8 cellular contexts compared by ENCODE assay signal in the genomic region with DNA sequence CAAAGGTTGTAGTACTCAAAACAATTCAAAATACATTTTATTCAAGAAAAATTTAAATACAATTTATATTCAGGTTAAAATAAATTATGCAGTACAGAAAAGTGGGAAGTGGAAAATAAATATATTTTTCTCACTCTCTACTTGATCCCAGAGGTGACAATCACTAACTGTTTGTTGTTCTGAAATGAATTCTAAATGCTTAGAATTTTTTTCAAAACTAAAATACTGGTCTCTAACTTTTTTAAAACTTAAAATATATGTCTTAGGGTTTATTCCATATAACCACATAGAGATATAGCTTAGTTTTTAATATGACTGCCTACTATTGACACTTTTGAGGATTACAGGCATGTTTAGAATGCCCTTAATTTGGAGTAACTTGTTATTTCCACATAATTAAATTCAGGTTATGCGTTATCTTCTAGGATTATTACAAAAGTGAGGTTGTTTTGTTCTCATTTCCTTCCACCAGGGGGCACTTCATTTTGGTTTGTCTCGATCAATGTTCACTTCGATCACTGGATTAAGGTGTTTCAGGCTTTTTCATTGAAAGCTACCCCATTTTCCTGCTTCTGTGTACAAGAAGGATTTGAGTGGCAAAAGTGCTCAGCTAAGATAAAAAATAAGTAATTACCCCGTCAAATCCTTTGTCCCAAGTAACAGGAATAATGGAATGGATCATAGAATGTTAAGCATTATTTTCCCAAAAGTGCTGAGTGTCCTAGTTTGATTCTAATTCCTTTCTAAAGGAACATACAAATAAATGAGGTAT. TPM values are rescaled to one million over a fixed set of nuclear protein-coding genes. Genes with fewer than 3 reads are reported as not detected.
DNase-seq lines count a peak whose midpoint lies in the region; ATAC-seq and TF ChIP-seq lines count a peak whose summit lies in the region.

No MANE protein-coding gene starts in this region.

- no peaks in the 10 kb centered on the region for H3K9me3 Mint-ChIP-seq in CD4-positive, alpha-beta T cell
- H3K9me3 Mint-ChIP-seq in nephron progenitor cell, result no peaks in the 10 kb centered on the region

- TF ChIP-seq CTCF in CD4-positive, alpha-beta T cell (IDR thresholded peaks at IDR 0.05), result peak; percentile 39
- peak; percentile 62; the same call in 1 of the 2 replicates for TF ChIP-seq CTCF in Panc1 (IDR thresholded peaks at IDR 0.05)
- TF ChIP-seq CTCF in nephron progenitor cell (IDR thresholded peaks at IDR 0.05), result peak; percentile 60

- H3K4me1 Mint-ChIP-seq in CD4-positive, alpha-beta T cell (ENCODE audit: low read depth), result peaks cover 9% of the 10 kb centered on the region
- peaks cover 9% of the 10 kb centered on the region for H3K4me1 Mint-ChIP-seq in nephron progenitor cell

- H3K27ac ChIP-seq in CD4-positive, alpha-beta T cell (ENCODE audit: low read depth, low read length), result no peak overlapping the region
- peak overlapping the region; percentile 91 for H3K27ac ChIP-seq in Panc1 (ENCODE audit: low read length)

- POLR2A ChIA-PET in CD4-positive, alpha-beta T cell (lab: Charles Lee), result no interaction called here
- POLR2A ChIA-PET in Panc1 (lab: Charles Lee), result interaction anchor here (0.6 kb wide), 1 partner anchor 673 kb away, joined by 3 read pairs; no protein-coding TSS in a partner anchor

- in situ Hi-C loops in Panc1 (cut with HindIII; ENCODE audit: low pct_unique_long_range_greater_than_20kb, low sequenced_read_pairs), result no loop called here

- H3K27ac Mint-ChIP-seq in CD4-positive, alpha-beta T cell, result no peak overlapping the region
- H3K27ac Mint-ChIP-seq in nephron progenitor cell, result no peak overlapping the region

- H3K9ac ChIP-seq in endocrine pancreas (ENCODE audit: control insufficient read depth, insufficient read depth, low read length), result no peak overlapping the region

- no TSS peak for BruUV-seq in Panc1 (replicated peaks; lab: Mats Ljungman, UMichigan)

- H3K27me3 ChIP-seq in CD4-positive, alpha-beta T cell (ENCODE audit: control insufficient read depth, insufficient read depth, low read length), result no peaks in the 10 kb centered on the region
- H3K27me3 ChIP-seq in Panc1 (ENCODE audit: control insufficient read depth, insufficient read depth, low read length) (no peaks in the 10 kb centered on the region), endocrine pancreas (ENCODE audit: control insufficient read depth, insufficient read depth, low read length) (no peaks in the 10 kb centered on the region)

- no peaks in the 10 kb centered on the region for H3K36me3 Mint-ChIP-seq in CD4-positive, alpha-beta T cell (ENCODE audit: low read depth)
- no peaks in the 10 kb centered on the region for H3K36me3 Mint-ChIP-seq in nephron progenitor cell (ENCODE audit: low read depth)

- no peaks in the 10 kb centered on the region for H3K36me3 ChIP-seq in Panc1 (ENCODE audit: control insufficient read depth, insufficient read depth, low read length)
- no peaks in the 10 kb centered on the region for H3K36me3 ChIP-seq in endocrine pancreas (ENCODE audit: control insufficient read depth, insufficient read depth, low read length)

- H3K4me3 Mint-ChIP-seq in CD4-positive, alpha-beta T cell, result no peak overlapping the region
- H3K4me3 Mint-ChIP-seq in nephron progenitor cell, result peak overlapping the region; percentile 44

- H3K9me3 ChIP-seq in CD4-positive, alpha-beta T cell (ENCODE audit: control insufficient read depth, low read length), result no peaks in the 10 kb centered on the region
- H3K9me3 ChIP-seq in Panc1 (ENCODE audit: control insufficient read depth, insufficient read depth, low read depth, low read length) (no peaks in the 10 kb centered on the region; the same call in 1 of the 2 replicates), endocrine pancreas (ENCODE audit: control insufficient read depth, low read length) (no peaks in the 10 kb centered on the region)

- no peak for ATAC-seq in CD4-positive, alpha-beta T cell (ENCODE audit: poor library complexity)
- ATAC-seq in GM18519 (IDR thresholded peaks at IDR 0.05; ENCODE audit: low FRiP score, unreplicated experiment) (peak; percentile 55), HG03457 (IDR thresholded peaks at IDR 0.05; ENCODE audit: unreplicated experiment) (peak; percentile 43), Panc1 (no peak; the same call in 1 of the 2 replicates), HG03571 (IDR thresholded peaks at IDR 0.05; ENCODE audit: unreplicated experiment) (no peak)

- H3K4me3 ChIP-seq in Panc1 (ENCODE audit: low read depth in 2 of 2, low read length in 2 of 2), result peak overlapping the region; percentile 4 to 34; a peak in 2 of 4 replicates
- peak overlapping the region; percentile 82 for H3K4me3 ChIP-seq in endocrine pancreas (ENCODE audit: control insufficient read depth, insufficient read depth, low read length)

- CTCF ChIA-PET in CD4-positive, alpha-beta T cell (lab: Charles Lee), result no interaction called here
- CTCF ChIA-PET in Panc1 (lab: Charles Lee), result interaction anchor here (0.5 to 3.0 kb wide), 5 partner anchors 35 to 741 kb away, joined by 3 to 31 read pairs (median 6); no protein-coding TSS in a partner anchor

- no peak for DNase-seq in CD4-positive, alpha-beta T cell
- DNase-seq in Panc1 (ENCODE audit: low read depth, low spot score) (peak; percentile 30), nephron progenitor cell (peak; percentile 40)
- no peak for DNase-seq in activated effector memory CD4-positive, alpha-beta T cell treated with Interleukin-2 at 50 U/mL for 16 hours

- no peaks in the 10 kb centered on the region for H3K27me3 Mint-ChIP-seq in CD4-positive, alpha-beta T cell
- no peaks in the 10 kb centered on the region for H3K27me3 Mint-ChIP-seq in nephron progenitor cell (ENCODE audit: low read depth, poor library complexity)

- peaks cover 31% of the 10 kb centered on the region for H3K4me1 ChIP-seq in Panc1 (ENCODE audit: control insufficient read depth, insufficient read depth, low read length)
- H3K4me1 ChIP-seq in endocrine pancreas (ENCODE audit: control insufficient read depth, insufficient read depth, low read length), result no peaks in the 10 kb centered on the region

- intact Hi-C loops in CD4-positive, alpha-beta T cell (cut with DNase I, micrococcal nuclease), result loop anchor here (5.0 kb wide), 1 partner anchor 1831 kb away; no protein-coding TSS in a partner anchor
- intact Hi-C loops in Panc1 (cut with micrococcal nuclease; ENCODE audit: unreplicated experiment), result loop anchor here (2.0 to 10.0 kb wide), 4 partner anchors 261 to 931 kb away; a partner anchor contains a TSS

RNA-seq across cellular contexts. Expression of a gene that starts 27.1 kb away (rescaled TPM):
- total RNA-seq in CD4-positive, alpha-beta T cell, result under 1 TPM in 1 of 2 experiments, not detected in 1; 0.17 TPM
- total RNA-seq in Panc1 (2021; ENCODE audit: unreplicated experiment), result 129 TPM
- 51.3 TPM for polyA plus RNA-seq in Panc1 (2012; ENCODE audit: insufficient read length)

Comparison
In these comparisons a context has a peak if more than half of its experiments do, and no peak if none do; other contexts are left out.
1. ATAC-seq: peak in GM18519 (single experiment) and HG03457 (single experiment); none in CD4-positive, alpha-beta T cell (single experiment), Panc1 (single experiment) and HG03571 (single experiment).
2. DNase-seq: peak in Panc1 (single experiment) and nephron progenitor cell (single experiment); none in CD4-positive, alpha-beta T cell (0 of 10) and activated effector memory CD4-positive, alpha-beta T cell treated with Interleukin-2 at 50 U/mL for 16 hours (single experiment).
3. RNA of a gene that starts 27.1 kb away (total RNA-seq): 129 TPM in Panc1 (single experiment); 0.17 TPM in CD4-positive, alpha-beta T cell; every median in the first group is over 100 times any median in the second.
4. Peak in every context shown above with its lines, with median percentiles within 50 percentile points of each other: CTCF ChIP-seq.